In the genomic region with DNA sequence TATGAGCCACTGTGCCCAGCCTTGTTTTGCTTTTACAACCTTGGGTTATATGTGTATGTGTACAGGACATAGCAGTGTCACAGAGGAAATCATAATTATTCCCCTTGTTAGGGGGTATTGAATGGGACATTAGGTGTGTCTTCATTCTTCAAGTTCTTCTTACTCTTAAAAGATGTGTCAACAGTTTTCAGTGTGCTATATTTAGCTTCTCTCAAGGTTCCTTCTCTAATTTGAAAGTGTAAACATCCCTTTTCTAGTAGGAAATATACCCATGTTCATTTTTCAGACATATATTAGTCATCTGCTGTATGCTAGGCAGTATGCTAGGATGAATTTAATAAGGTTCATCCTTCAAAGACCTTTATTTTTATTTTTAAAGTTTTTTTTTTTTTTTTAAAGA, we compare ENCODE assay signal across 14 cellular contexts. TPM values are rescaled to one million over a fixed set of nuclear protein-coding genes. Genes with fewer than 3 reads are reported as not detected.
DNase-seq lines count a peak whose midpoint lies in the region; ATAC-seq, FAIRE-seq and TF ChIP-seq lines count a peak whose summit lies in the region.
"Had no signal": no experiment of that assay in that cellular context is flagged by ENCODE, and none has a peak within 500 bp of the region (broad histone marks: within the 10 kb centered on the region; RNA-seq: fewer than 3 reads in every experiment).

No MANE protein-coding gene starts in this region.

- peaks cover 42% of the 10 kb centered on the region for H3K4me1 Mint-ChIP-seq in CD14-positive monocyte
- peaks cover 40 to 56% of the 10 kb centered on the region in 2 donors for H3K4me1 Mint-ChIP-seq in effector memory CD8-positive, alpha-beta T cell (ENCODE audit: low read depth in 2 of 2)

- no peak for TF ChIP-seq EP300 in upper lobe of left lung (IDR thresholded peaks at IDR 0.05)

- peaks cover 57 to 76% of the 10 kb centered on the region in 2 donors for H3K36me3 Mint-ChIP-seq in CD14-positive monocyte
- H3K36me3 Mint-ChIP-seq in effector memory CD8-positive, alpha-beta T cell (ENCODE audit: insufficient read depth): peaks cover 91% of the 10 kb centered on the region

- H3K4me3 ChIP-seq in small intestine (ENCODE audit: low read depth in 1 of 2, low read length in 2 of 2): no peak overlapping the region
- H3K4me3 ChIP-seq in upper lobe of left lung: no peak overlapping the region
- H3K4me3 ChIP-seq: SK-N-MC had no signal

- TF ChIP-seq CTCF in CD14-positive monocyte (IDR thresholded peaks at IDR 0.05): no peak
- no peak for TF ChIP-seq CTCF in upper lobe of left lung (IDR thresholded peaks at IDR 0.05)

- H3K36me3 ChIP-seq in small intestine (ENCODE audit: control insufficient read depth in 2 of 2, insufficient read depth in 2 of 2, low read length in 2 of 2) (peaks cover 8 to 15% of the 10 kb centered on the region in 2 donors), upper lobe of left lung (peaks cover 23 to 96% (median 42%) of the 10 kb centered on the region in 4 donors)

- H3K27me3 Mint-ChIP-seq in CD14-positive monocyte (ENCODE audit: low read depth in 3 of 3): no peaks in the 10 kb centered on the region
- H3K27me3 Mint-ChIP-seq in effector memory CD8-positive, alpha-beta T cell: no peaks in the 10 kb centered on the region
- H3K27me3 Mint-ChIP-seq: brain had no signal

- DNase-seq in CD14-positive monocyte (ENCODE audit: low spot score): no peak
- no peak for DNase-seq in effector memory CD8-positive, alpha-beta T cell
- no peak for DNase-seq in small intestine
- DNase-seq in GM19239 (ENCODE audit: insufficient read length, low spot score): no peak
- no peak for DNase-seq in upper lobe of left lung
- no peak for DNase-seq in iPS-NIHi11 (ENCODE audit: low spot score)
- DNase-seq: COR-L47; NCI-H526; stimulated activated naive CD4-positive, alpha-beta T cell treated with Interleukin-2 at 50 U/mL for 16 hours had no signal

- intact Hi-C loops in CD14-positive monocyte (cut with micrococcal nuclease): loop anchor here in 1 of 2 donors (1.0 kb wide), 1 partner anchor 9 kb away; no protein-coding TSS in a partner anchor

- H3K9me3 Mint-ChIP-seq in CD14-positive monocyte: no peaks in the 10 kb centered on the region
- H3K9me3 Mint-ChIP-seq in effector memory CD8-positive, alpha-beta T cell: no peaks in the 10 kb centered on the region

- H3K27ac ChIP-seq in small intestine (ENCODE audit: low read depth in 1 of 2, low read length in 1 of 2) (peak overlapping the region in 1 of 2 donors; percentile 32), upper lobe of left lung (peak overlapping the region in 1 of 4 donors; percentile 57)
- H3K27ac ChIP-seq: epithelial cell of prostate, SK-N-MC had no signal

- H3K9me3 ChIP-seq in small intestine (ENCODE audit: control insufficient read depth, low read depth) (no peaks in the 10 kb centered on the region), upper lobe of left lung (no peaks in the 10 kb centered on the region)

- H3K4me1 ChIP-seq in small intestine (ENCODE audit: control insufficient read depth in 2 of 2, insufficient read depth in 1 of 2, low read depth in 1 of 2, low read length in 1 of 2): peaks cover 7 to 8% of the 10 kb centered on the region in 2 donors
- peaks cover 55 to 65% (median 64%) of the 10 kb centered on the region in 4 donors for H3K4me1 ChIP-seq in upper lobe of left lung

- H3K4me3 Mint-ChIP-seq in CD14-positive monocyte: peak overlapping the region in 1 of 2 donors; percentile 42
- H3K4me3 Mint-ChIP-seq in effector memory CD8-positive, alpha-beta T cell: peak overlapping the region; percentile 38 to 71
- H3K4me3 Mint-ChIP-seq: brain had no signal

- H3K27me3 ChIP-seq in small intestine (ENCODE audit: control insufficient read depth in 2 of 2, insufficient read depth in 2 of 2, low read length in 2 of 2) (no peaks in the 10 kb centered on the region), upper lobe of left lung (no peaks in the 10 kb centered on the region)

- H3K27ac Mint-ChIP-seq in CD14-positive monocyte: peak overlapping the region; percentile 43 to 87 (median 77)
- H3K27ac Mint-ChIP-seq in effector memory CD8-positive, alpha-beta T cell: no peak overlapping the region

- ATAC-seq in GM18520 (IDR thresholded peaks at IDR 0.05; ENCODE audit: unreplicated experiment) (peak; percentile 48), HG03442 (IDR thresholded peaks at IDR 0.05; ENCODE audit: unreplicated experiment) (peak; percentile 62), upper lobe of left lung (ENCODE audit: low FRiP score in 2 of 2) (no peak)
- ATAC-seq in effector memory CD8-positive, alpha-beta T cell (replicated peaks): no peak

- no peak for TF ChIP-seq POLR2A in upper lobe of left lung (IDR thresholded peaks at IDR 0.05)

- FAIRE-seq in small intestine (lab: Jason Lieb, UNC): no peak
- FAIRE-seq in GM19239 (lab: Jason Lieb, UNC): no peak

RNA-seq across cellular contexts. Expression of a gene that starts 17.1 kb away (rescaled TPM):
- polyA plus RNA-seq in CD14-positive monocyte (10 to 100 TPM in 1 of 2 donors, 1 to 10 TPM in 1; 8.3 to 15.7 TPM), small intestine (10 to 100 TPM; 13.8 to 23.0 (median 19.2) TPM)
- total RNA-seq in upper lobe of left lung: 100 to 1,000 TPM in 2 of 6 donors, 10 to 100 TPM in 4; 51.2 to 117 (median 58.5) TPM

RNA-seq across cellular contexts. Expression of a gene that starts 19.5 kb away (rescaled TPM):
- 1 to 10 TPM; 4.3 to 6.2 TPM for polyA plus RNA-seq in CD14-positive monocyte
- 1 to 10 TPM; 4.3 to 5.4 (median 5.1) TPM for polyA plus RNA-seq in small intestine
- total RNA-seq in upper lobe of left lung: 10 to 100 TPM; 11.1 to 30.4 (median 15.4) TPM

Comparison
In these comparisons a context has a peak if more than half of its experiments do, and no peak if none do; other contexts are left out.
1. H3K27ac Mint-ChIP-seq: peak in CD14-positive monocyte (7 of 7); none in effector memory CD8-positive, alpha-beta T cell (0 of 2).
2. ATAC-seq: peak in GM18520 (single experiment) and HG03442 (single experiment); none in effector memory CD8-positive, alpha-beta T cell (single experiment) and upper lobe of left lung (0 of 2).